Comparison of ENCODE assay signal across 8 cellular contexts in genomic region chr15:67838789-67839332, GRCh38. TPM values are rescaled to one million over a fixed set of nuclear protein-coding genes. Genes with fewer than 3 reads are reported as not detected.
A peak's percentile ranks its signal among the peaks of the same experiment; 100 is the strongest.
DNase-seq lines count a peak whose midpoint lies in the region; ATAC-seq, FAIRE-seq and TF ChIP-seq lines count a peak whose summit lies in the region.

No MANE protein-coding gene starts in this region.

- no peaks in the 10 kb centered on the region for H3K36me3 Mint-ChIP-seq in naive B cell

- H3K79me2 ChIP-seq in ACC112 (ENCODE audit: control insufficient read depth, insufficient read depth, low read length, unreplicated experiment) = no peaks in the 10 kb centered on the region

- H3K27ac Mint-ChIP-seq in naive B cell = peak overlapping the region in 2 of 6 donors; percentile 73 to 99

- no peak overlapping the region for H3K27ac ChIP-seq in ACC112 (ENCODE audit: low read depth, low read length)

- peaks cover 42 to 56% (median 46%) of the 10 kb centered on the region in 3 donors for H3K4me1 Mint-ChIP-seq in naive B cell

- no peak for TF ChIP-seq POLR2A in H54 (IDR thresholded peaks at IDR 0.05; ENCODE audit: low read depth, low read length)

- H3K36me3 ChIP-seq in ACC112 (ENCODE audit: insufficient read depth, low read length) = no peaks in the 10 kb centered on the region
- 0 out of 2 replicates have a peak, but pooled peaks cover 2% of the 10 kb centered on the region for H3K36me3 ChIP-seq in MG63

- peak overlapping the region; percentile 96 for H3K4me3 ChIP-seq in ACC112 (ENCODE audit: low read depth, low read length)
- no peak overlapping the region for H3K4me3 ChIP-seq in MG63

- peaks cover 0 to 2% (median 0%) of the 10 kb centered on the region in 7 donors for H3K9me3 Mint-ChIP-seq in naive B cell

- H2AFZ ChIP-seq in ACC112 (ENCODE audit: low read length, unreplicated experiment) = peak overlapping the region; percentile 16

- H3K27me3 ChIP-seq in ACC112 (ENCODE audit: insufficient read depth, low read length) (peaks cover 24% of the 10 kb centered on the region), MG63 (no peaks in the 10 kb centered on the region)

- peaks cover 31 to 40% (median 35%) of the 10 kb centered on the region in 3 donors for H3K27me3 Mint-ChIP-seq in naive B cell

- peaks cover 3% of the 10 kb centered on the region for H3K4me1 ChIP-seq in ACC112 (ENCODE audit: control insufficient read depth, insufficient read depth, low read length, unreplicated experiment)

- no peaks in the 10 kb centered on the region for H3K9me3 ChIP-seq in MG63

- FAIRE-seq in H54 (lab: Jason Lieb, UNC) = no peak

- peak; percentile 10 for ATAC-seq in esophagus mucosa
- no peak for ATAC-seq in naive B cell (ENCODE audit: low read depth in 2 of 2)
- ATAC-seq in GM19395 (IDR thresholded peaks at IDR 0.05; ENCODE audit: unreplicated experiment) = no peak

- H3K4me3 Mint-ChIP-seq in naive B cell = peak overlapping the region; percentile 64 to 99 (median 90)

- DNase-seq in H54 (ENCODE audit: insufficient read length, low spot score) (peak; percentile 55), SKM-1 (lab: John Stamatoyannopoulos, UW; ENCODE audit: unreplicated experiment) (peak; percentile 39), naive B cell (no peak), MG63 (no peak), GM19238 (ENCODE audit: insufficient read length, low spot score) (no peak)

RNA-seq across cellular contexts. Expression of gene RNU6-1, which starts 1.0 kb away (rescaled TPM):
- not detected for total RNA-seq in esophagus mucosa
- polyA plus RNA-seq in naive B cell (ENCODE audit: low read depth in 6 of 6) = not detected
- not detected in 2 replicates for total RNA-seq in MG63 (2014; rRNA removed; shearing (Covaris generic); ENCODE audit: low replicate concordance)

RNA-seq across cellular contexts. Expression of gene SKOR1, which starts 13.6 kb away (rescaled TPM):
- total RNA-seq in esophagus mucosa = 0.08 TPM
- polyA plus RNA-seq in naive B cell (ENCODE audit: low read depth in 6 of 6) = under 1 TPM in 3 of 6 donors, not detected in 3; 0.07 to 0.19 (median 0.13) TPM
- not detected in 2 replicates for total RNA-seq in MG63 (2014; rRNA removed; shearing (Covaris generic); ENCODE audit: low replicate concordance)

Comparison
In these comparisons a context has a peak if more than half of its experiments do, and no peak if none do; other contexts are left out.
1. DNase-seq: peak in H54 (single experiment) and SKM-1 (single experiment); none in naive B cell (single experiment), MG63 (single experiment) and GM19238 (single experiment).